ENCODE assay signal across 37 cellular contexts in the genomic region with DNA sequence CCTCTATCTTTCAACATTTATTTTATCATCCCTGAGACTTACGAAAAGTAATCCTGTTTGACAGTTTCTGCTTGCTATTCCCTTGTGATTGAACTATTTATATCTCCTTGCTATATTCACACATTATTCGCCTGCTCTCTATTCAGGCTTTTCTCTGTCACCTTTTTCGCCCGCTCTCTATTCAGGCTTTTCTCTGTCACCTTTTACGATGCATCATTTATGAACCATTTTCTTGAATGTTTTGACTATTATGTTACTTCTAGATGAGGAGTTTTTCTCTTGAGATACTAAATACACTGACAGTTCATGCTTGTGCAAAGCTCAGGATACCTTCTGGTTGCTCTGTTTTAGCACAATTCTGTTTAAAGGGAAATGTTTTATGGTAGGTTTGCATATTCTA.
DNase-seq lines count a peak whose midpoint lies in the region; FAIRE-seq and TF ChIP-seq lines count a peak whose summit lies in the region.
"Had no signal": no experiment of that assay in that cellular context is flagged by ENCODE, and none has a peak within 500 bp of the region (broad histone marks: within the 10 kb centered on the region; RNA-seq: fewer than 3 reads in every experiment).

No MANE protein-coding gene starts in this region.

- H3K4me3 Mint-ChIP-seq in T-helper 2 cell treated with Interferon-gamma antibody and Interleukin-4, amounts not matched to agents 5 μg/mL and 100 μg/mL, for 36 hours, result no peak overlapping the region
- no peak overlapping the region for H3K4me3 Mint-ChIP-seq in activated naive CD4-positive, alpha-beta T cell treated with anti-CD3 and anti-CD28 coated beads for 36 hours
- H3K4me3 Mint-ChIP-seq: B cell; CD14-positive monocyte; CD4-positive, alpha-beta memory T cell; CD4-positive, alpha-beta T cell; CD4-positive, CD25-positive, alpha-beta regulatory T cell; CD8-positive, alpha-beta memory T cell; CD8-positive, alpha-beta T cell had no signal

- no peaks in the 10 kb centered on the region for H3K36me3 Mint-ChIP-seq in T-helper 2 cell treated with Interferon-gamma antibody and Interleukin-4, amounts not matched to agents 5 μg/mL and 100 μg/mL, for 36 hours (ENCODE audit: low read depth)
- no peaks in the 10 kb centered on the region for H3K36me3 Mint-ChIP-seq in activated naive CD4-positive, alpha-beta T cell treated with anti-CD3 and anti-CD28 coated beads for 36 hours (ENCODE audit: low read depth)
- H3K36me3 Mint-ChIP-seq: CD14-positive monocyte; CD4-positive, alpha-beta memory T cell; CD4-positive, CD25-positive, alpha-beta regulatory T cell; CD8-positive, alpha-beta memory T cell; CD8-positive, alpha-beta T cell had no signal

- TF ChIP-seq RAD21 in neural cell (conservative IDR thresholded peaks at IDR 0.05), result peak; percentile 50

- CTCF ChIA-PET in activated naive CD4-positive, alpha-beta T cell treated with anti-CD3 and anti-CD28 coated beads for 36 hours (lab: Charles Lee), result no interaction called here

- H3K4me3 ChIP-seq in neural cell (ENCODE audit: low read length), result no peak overlapping the region
- H3K4me3 ChIP-seq: A549; BLaER1; BLaER1 treated with 17β-estradiol and CSF1 and Interleukin-3, amounts not matched to agents 10 nM and 100 nM had no signal

- H3K27ac Mint-ChIP-seq in T-helper 2 cell treated with Interferon-gamma antibody and Interleukin-4, amounts not matched to agents 5 μg/mL and 100 μg/mL, for 36 hours, result peak overlapping the region; percentile 14
- no peak overlapping the region for H3K27ac Mint-ChIP-seq in activated naive CD4-positive, alpha-beta T cell treated with anti-CD3 and anti-CD28 coated beads for 36 hours
- H3K27ac Mint-ChIP-seq: B cell; CD14-positive monocyte; CD4-positive, alpha-beta memory T cell; CD4-positive, alpha-beta T cell; CD4-positive, CD25-positive, alpha-beta regulatory T cell; CD8-positive, alpha-beta memory T cell; CD8-positive, alpha-beta T cell had no signal

- no peaks in the 10 kb centered on the region for H3K27me3 Mint-ChIP-seq in T-helper 2 cell treated with Interferon-gamma antibody and Interleukin-4, amounts not matched to agents 5 μg/mL and 100 μg/mL, for 36 hours (ENCODE audit: low read depth)
- H3K27me3 Mint-ChIP-seq in activated naive CD4-positive, alpha-beta T cell treated with anti-CD3 and anti-CD28 coated beads for 36 hours (ENCODE audit: low read depth), result no peaks in the 10 kb centered on the region
- H3K27me3 Mint-ChIP-seq: B cell; CD4-positive, alpha-beta memory T cell; CD4-positive, alpha-beta T cell; CD4-positive, CD25-positive, alpha-beta regulatory T cell; CD8-positive, alpha-beta memory T cell had no signal

- intact Hi-C loops in activated naive CD4-positive, alpha-beta T cell treated with anti-CD3 and anti-CD28 coated beads for 36 hours (cut with micrococcal nuclease), result no loop called here

- FAIRE-seq in H54 (lab: Jason Lieb, UNC), result peak; percentile 72
- FAIRE-seq: A204.1, A549, D721Med had no signal

- no peaks in the 10 kb centered on the region for H3K79me2 ChIP-seq in neural cell (replicated peaks; ENCODE audit: insufficient read depth, low read length)

- H3K9ac ChIP-seq in neural cell (ENCODE audit: low read length), result no peak overlapping the region
- H3K9ac ChIP-seq: BLaER1; BLaER1 treated with 17β-estradiol and CSF1 and Interleukin-3, amounts not matched to agents 10 nM and 100 nM had no signal

- no peak for TF ChIP-seq CTCF in neural cell (IDR thresholded peaks at IDR 0.05; ENCODE audit: poor library complexity, severe bottlenecking)

- no peaks in the 10 kb centered on the region for H3K27me3 ChIP-seq in neural cell (ENCODE audit: insufficient read depth, low read depth, low read length)
- H3K27me3 ChIP-seq: BE2C; BLaER1; BLaER1 treated with 17β-estradiol and CSF1 and Interleukin-3, amounts not matched to agents 10 nM and 100 nM had no signal

- no peaks in the 10 kb centered on the region for H3K9me2 ChIP-seq in neural cell (ENCODE audit: insufficient read depth, low read length)

- H3K4me2 ChIP-seq in neural cell (ENCODE audit: low read length), result peak overlapping the region; percentile 36
- H3K4me2 ChIP-seq: A549; BLaER1; BLaER1 treated with 17β-estradiol and CSF1 and Interleukin-3, amounts not matched to agents 10 nM and 100 nM had no signal

- no peaks in the 10 kb centered on the region for H3K4me1 Mint-ChIP-seq in T-helper 2 cell treated with Interferon-gamma antibody and Interleukin-4, amounts not matched to agents 5 μg/mL and 100 μg/mL, for 36 hours (ENCODE audit: low read depth)
- no peaks in the 10 kb centered on the region for H3K4me1 Mint-ChIP-seq in activated naive CD4-positive, alpha-beta T cell treated with anti-CD3 and anti-CD28 coated beads for 36 hours (ENCODE audit: low read depth)
- H3K4me1 Mint-ChIP-seq: B cell; CD14-positive monocyte; CD4-positive, alpha-beta memory T cell; CD4-positive, CD25-positive, alpha-beta regulatory T cell; CD8-positive, alpha-beta memory T cell had no signal

- H3F3A ChIP-seq in neural cell (ENCODE audit: insufficient read depth, low read length, poor library complexity, severe bottlenecking), result peaks cover 7% of the 10 kb centered on the region

- peak; percentile 98 for TF ChIP-seq EP300 in neural cell (conservative IDR thresholded peaks at IDR 0.05; ENCODE audit: poor library complexity, severe bottlenecking)

- DNase-seq in T-helper 2 cell treated with Interferon-gamma antibody and Interleukin-4, amounts not matched to agents 5 μg/mL and 100 μg/mL, for 36 hours (ENCODE audit: low spot score), result no peak
- DNase-seq in T-helper 2 cell (no peak), H54 (ENCODE audit: insufficient read length, low spot score) (no peak), putamen (ENCODE audit: low spot score) (peak; percentile 8), NCI-H69 (lab: John Stamatoyannopoulos, UW) (no peak)
- DNase-seq in activated naive CD4-positive, alpha-beta T cell treated with Interleukin-2 at 50 U/mL for 16 hours, result no peak
- DNase-seq in activated naive CD4-positive, alpha-beta T cell treated with anti-CD3 and anti-CD28 coated beads for 36 hours, result no peak
- DNase-seq: 8988T; ACHN; AML-193; BE2C; C1 segment of cervical spinal cord; Caco-2; Calu3; CD4-positive, alpha-beta T cell; CD4-positive, CD25-positive, alpha-beta regulatory T cell; CD8-positive, alpha-beta memory T cell; CD8-positive, alpha-beta T cell; COR-L47; DMS 273 treated with DMSO at 0.1 percent for 48 hours; DMS153; DMS53; DMS79; DMS79 treated with DMSO at 0.1 percent for 48 hours; DND-41; EL had no signal

- H3K9me3 Mint-ChIP-seq in T-helper 2 cell treated with Interferon-gamma antibody and Interleukin-4, amounts not matched to agents 5 μg/mL and 100 μg/mL, for 36 hours, result peaks cover 18% of the 10 kb centered on the region
- peaks cover 15% of the 10 kb centered on the region for H3K9me3 Mint-ChIP-seq in activated naive CD4-positive, alpha-beta T cell treated with anti-CD3 and anti-CD28 coated beads for 36 hours

- no peaks in the 10 kb centered on the region for H3K36me3 ChIP-seq in neural cell (ENCODE audit: insufficient read depth, low read length)
- H3K36me3 ChIP-seq: BE2C; BLaER1; BLaER1 treated with 17β-estradiol and CSF1 and Interleukin-3, amounts not matched to agents 10 nM and 100 nM had no signal

- H3K27ac ChIP-seq in neural cell (ENCODE audit: low read length), result peak overlapping the region; percentile 43
- H3K27ac ChIP-seq: 22Rv1; A549; BLaER1; BLaER1 treated with 17β-estradiol and CSF1 and Interleukin-3, amounts not matched to agents 10 nM and 100 nM; C4-2B had no signal

- TF ChIP-seq POLR2A in H54 (IDR thresholded peaks at IDR 0.05; ENCODE audit: low read depth, low read length), result no peak

- H4K20me1 ChIP-seq in neural cell (ENCODE audit: insufficient read depth), result no peaks in the 10 kb centered on the region
- H4K20me1 ChIP-seq: BLaER1; BLaER1 treated with 17β-estradiol and CSF1 and Interleukin-3, amounts not matched to agents 10 nM and 100 nM had no signal

- H3K9me3 ChIP-seq in neural cell (ENCODE audit: low read length), result no peaks in the 10 kb centered on the region
- H3K9me3 ChIP-seq: A549, BE2C, BLaER1, Caco-2 had no signal

- no peak overlapping the region for H2AFZ ChIP-seq in neural cell (ENCODE audit: low read depth, low read length)

TF ChIP-seq in neural cell, 6 proteins besides CTCF, POLR2A, EP300 and RAD21:
- TF ChIP-seq MXI1 (conservative IDR thresholded peaks at IDR 0.05; ENCODE audit: poor library complexity, severe bottlenecking) (no peak), SMC3 (conservative IDR thresholded peaks at IDR 0.05; ENCODE audit: poor library complexity) (peak; percentile 14), EZH2 (IDR thresholded peaks at IDR 0.05; ENCODE audit: borderline replicate concordance, insufficient read depth, low read length, poor library complexity, severe bottlenecking) (no peak), POLR2AphosphoS5 (IDR thresholded peaks at IDR 0.05) (peak; percentile 90), TAF1 (IDR thresholded peaks at IDR 0.05; ENCODE audit: low read depth) (no peak)
- TF ChIP-seq, protein P1, sequence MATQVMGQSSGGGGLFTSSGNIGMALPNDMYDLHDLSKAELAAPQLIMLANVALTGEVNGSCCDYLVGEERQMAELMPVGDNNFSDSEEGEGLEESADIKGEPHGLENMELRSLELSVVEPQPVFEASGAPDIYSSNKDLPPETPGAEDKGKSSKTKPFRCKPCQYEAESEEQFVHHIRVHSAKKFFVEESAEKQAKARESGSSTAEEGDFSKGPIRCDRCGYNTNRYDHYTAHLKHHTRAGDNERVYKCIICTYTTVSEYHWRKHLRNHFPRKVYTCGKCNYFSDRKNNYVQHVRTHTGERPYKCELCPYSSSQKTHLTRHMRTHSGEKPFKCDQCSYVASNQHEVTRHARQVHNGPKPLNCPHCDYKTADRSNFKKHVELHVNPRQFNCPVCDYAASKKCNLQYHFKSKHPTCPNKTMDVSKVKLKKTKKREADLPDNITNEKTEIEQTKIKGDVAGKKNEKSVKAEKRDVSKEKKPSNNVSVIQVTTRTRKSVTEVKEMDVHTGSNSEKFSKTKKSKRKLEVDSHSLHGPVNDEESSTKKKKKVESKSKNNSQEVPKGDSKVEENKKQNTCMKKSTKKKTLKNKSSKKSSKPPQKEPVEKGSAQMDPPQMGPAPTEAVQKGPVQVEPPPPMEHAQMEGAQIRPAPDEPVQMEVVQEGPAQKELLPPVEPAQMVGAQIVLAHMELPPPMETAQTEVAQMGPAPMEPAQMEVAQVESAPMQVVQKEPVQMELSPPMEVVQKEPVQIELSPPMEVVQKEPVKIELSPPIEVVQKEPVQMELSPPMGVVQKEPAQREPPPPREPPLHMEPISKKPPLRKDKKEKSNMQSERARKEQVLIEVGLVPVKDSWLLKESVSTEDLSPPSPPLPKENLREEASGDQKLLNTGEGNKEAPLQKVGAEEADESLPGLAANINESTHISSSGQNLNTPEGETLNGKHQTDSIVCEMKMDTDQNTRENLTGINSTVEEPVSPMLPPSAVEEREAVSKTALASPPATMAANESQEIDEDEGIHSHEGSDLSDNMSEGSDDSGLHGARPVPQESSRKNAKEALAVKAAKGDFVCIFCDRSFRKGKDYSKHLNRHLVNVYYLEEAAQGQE (IDR thresholded peaks at IDR 0.05; ENCODE audit: borderline replicate concordance), result peak; percentile 83
